In genomic region chr10:63889756-63890155, GRCh38 we compare ENCODE assay signal across 28 cellular contexts.
"Had no signal": no experiment of that assay in that cellular context is flagged by ENCODE, and none has a peak within 500 bp of the region (broad histone marks: within the 10 kb centered on the region; RNA-seq: fewer than 3 reads in every experiment).

No MANE protein-coding gene starts in this region.

- H3K9me3 ChIP-seq: ascending aorta, body of pancreas, MG63, SJCRH30 had no signal

- H3K9me3 Mint-ChIP-seq: activated CD4-positive, alpha-beta memory T cell treated with anti-CD3 and anti-CD28 coated beads for 36 hours; activated CD4-positive, alpha-beta T cell treated with anti-CD3 and anti-CD28 coated beads, Interleukin-2, amount 10 ng/mL, durations not matched to agents 7 days and 5 days; activated naive CD4-positive, alpha-beta T cell treated with anti-CD3 and anti-CD28 coated beads, Interleukin-2, amount 50 U/mL, for 72 hours; activated naive CD8-positive, alpha-beta T cell treated with anti-CD3 and anti-CD28 coated beads, Interleukin-2, amount 50 U/mL, for 24 hours; activated T-cell treated with anti-CD3 and anti-CD28 coated beads, Interleukin-2, amount 50 U/mL, for 4 hours; central memory CD8-positive, alpha-beta T cell had no signal

- H3K4me3 Mint-ChIP-seq: activated CD4-positive, alpha-beta memory T cell treated with anti-CD3 and anti-CD28 coated beads for 36 hours; activated CD4-positive, alpha-beta T cell treated with anti-CD3 and anti-CD28 coated beads, Interleukin-2, amount 10 ng/mL, durations not matched to agents 7 days and 5 days; activated naive CD8-positive, alpha-beta T cell treated with anti-CD3 and anti-CD28 coated beads, Interleukin-2, amount 50 U/mL, for 24 hours; activated T-cell treated with anti-CD3 and anti-CD28 coated beads, Interleukin-2, amount 50 U/mL, for 4 hours; central memory CD8-positive, alpha-beta T cell had no signal

- H3K27me3 ChIP-seq: ascending aorta, body of pancreas, SJCRH30 had no signal

- H3K27ac Mint-ChIP-seq: activated CD4-positive, alpha-beta memory T cell treated with anti-CD3 and anti-CD28 coated beads for 36 hours; activated CD4-positive, alpha-beta T cell treated with anti-CD3 and anti-CD28 coated beads, Interleukin-2, amount 10 ng/mL, durations not matched to agents 7 days and 5 days; activated naive CD4-positive, alpha-beta T cell treated with anti-CD3 and anti-CD28 coated beads, Interleukin-2, amount 50 U/mL, for 72 hours; activated naive CD8-positive, alpha-beta T cell treated with anti-CD3 and anti-CD28 coated beads, Interleukin-2, amount 50 U/mL, for 24 hours had no signal

- H3K4me3 ChIP-seq: ascending aorta, body of pancreas, MG63, SJCRH30 had no signal

- DNase-seq: activated CD4-positive, alpha-beta memory T cell treated with anti-CD3 and anti-CD28 coated beads for 36 hours; activated CD4-positive, alpha-beta T cell treated with anti-CD3 and anti-CD28 coated beads, Interleukin-2, amount 10 ng/mL, durations not matched to agents 7 days and 5 days; activated CD4-positive, CD25-positive, alpha-beta regulatory T cell; activated CD8-positive, alpha-beta memory T cell treated with anti-CD3 and anti-CD28 coated beads for 24 hours; activated effector memory CD4-positive, alpha-beta T cell treated with anti-CD3 and anti-CD28 coated beads, Interleukin-2, amount 50 U/mL, for 16 hours; activated naive CD4-positive, alpha-beta T cell treated with Interleukin-2 at 50 U/mL for 16 hours; activated naive CD8-positive, alpha-beta T cell treated with anti-CD3 and anti-CD28 coated beads, Interleukin-2, amount 50 U/mL, for 24 hours; activated T-cell treated with anti-CD3 and anti-CD28 coated beads, Interleukin-2, amount 50 U/mL, for 4 hours; amniotic stem cell; body of pancreas; MG63; MV-4-11; NCI-H1092 treated with DMSO at 0.1 percent for 48 hours; NCI-H1436 treated with DMSO at 0.1 percent for 48 hours; NCI-H187; NCI-H2081; NCI-H510A treated with DMSO at 0.1 percent for 48 hours; NCI-H69; NK-92 treated with Interleukin-12 subunit alpha and Interleukin-12 subunit beta, amount 100 ng/mL, for 24 hours; OCI-M1; Right ventricle myocardium superior; SJCRH30; T-helper 1 cell had no signal

- H3K27ac ChIP-seq: ascending aorta, body of pancreas, RWPE1, SJCRH30, VCaP had no signal

- H3K4me1 Mint-ChIP-seq: activated CD4-positive, alpha-beta T cell treated with anti-CD3 and anti-CD28 coated beads, Interleukin-2, amount 10 ng/mL, durations not matched to agents 7 days and 5 days; activated naive CD8-positive, alpha-beta T cell treated with anti-CD3 and anti-CD28 coated beads, Interleukin-2, amount 50 U/mL, for 24 hours; central memory CD8-positive, alpha-beta T cell had no signal

- H3K36me3 Mint-ChIP-seq: activated CD4-positive, alpha-beta memory T cell treated with anti-CD3 and anti-CD28 coated beads for 36 hours; activated naive CD4-positive, alpha-beta T cell treated with anti-CD3 and anti-CD28 coated beads, Interleukin-2, amount 50 U/mL, for 72 hours had no signal

- H3K4me1 ChIP-seq: ascending aorta, SJCRH30 had no signal

- H3K36me3 ChIP-seq: ascending aorta, MG63, SJCRH30 had no signal
